ENCODE assay signal across 14 cellular contexts in genomic region chr21:34861302-34861701, GRCh38.
A peak's percentile ranks its signal among the peaks of the same experiment; 100 is the strongest.
DNase-seq lines count a peak whose midpoint lies in the region; ATAC-seq and TF ChIP-seq lines count a peak whose summit lies in the region.
"Had no signal": no experiment of that assay in that cellular context is flagged by ENCODE, and none has a peak within 500 bp of the region (broad histone marks: within the 10 kb centered on the region; RNA-seq: fewer than 3 reads in every experiment).

No MANE protein-coding gene starts in this region.

- no peak for ATAC-seq in stimulated activated naive B cell treated with anti-CD40 and anti-IgM and Interleukin-4, amounts not matched to agents 10 μg/mL and 1 μg/mL and 100 μg/mL, for 72 hours (replicated peaks)

- H2AFZ ChIP-seq in GM23248, result no peak overlapping the region

- peaks cover 25% of the 10 kb centered on the region for H3K36me3 Mint-ChIP-seq in activated naive CD4-positive, alpha-beta T cell treated with anti-CD3 and anti-CD28 coated beads, Interleukin-2, amount 50 U/mL, for 24 hours
- H3K36me3 Mint-ChIP-seq in activated naive CD4-positive, alpha-beta T cell treated with anti-CD3 and anti-CD28 coated beads, Interleukin-2, amount 10 ng/mL, durations not matched to agents 7 days and 5 days, result peaks cover 78% of the 10 kb centered on the region
- peaks cover 89 to 92% of the 10 kb centered on the region in 2 donors for H3K36me3 Mint-ChIP-seq in stimulated activated naive B cell treated with anti-CD40 and anti-IgM and Interleukin-4, amounts not matched to agents 10 μg/mL and 1 μg/mL and 100 μg/mL, for 72 hours

- no peaks in the 10 kb centered on the region for H3K9me3 Mint-ChIP-seq in activated naive CD4-positive, alpha-beta T cell treated with anti-CD3 and anti-CD28 coated beads, Interleukin-2, amount 50 U/mL, for 24 hours
- no peaks in the 10 kb centered on the region for H3K9me3 Mint-ChIP-seq in activated naive CD4-positive, alpha-beta T cell treated with anti-CD3 and anti-CD28 coated beads, Interleukin-2, amount 10 ng/mL, durations not matched to agents 7 days and 5 days
- no peaks in the 10 kb centered on the region for H3K9me3 Mint-ChIP-seq in stimulated activated naive B cell treated with anti-CD40 and anti-IgM and Interleukin-4, amounts not matched to agents 10 μg/mL and 1 μg/mL and 100 μg/mL, for 72 hours
- H3K9me3 Mint-ChIP-seq: CD4-positive, CD25-positive, alpha-beta regulatory T cell had no signal

- no peak overlapping the region for H3K4me3 Mint-ChIP-seq in activated naive CD4-positive, alpha-beta T cell treated with anti-CD3 and anti-CD28 coated beads, Interleukin-2, amount 50 U/mL, for 24 hours
- no peak overlapping the region for H3K4me3 Mint-ChIP-seq in activated naive CD4-positive, alpha-beta T cell treated with anti-CD3 and anti-CD28 coated beads, Interleukin-2, amount 10 ng/mL, durations not matched to agents 7 days and 5 days
- H3K4me3 Mint-ChIP-seq in stimulated activated naive B cell treated with anti-CD40 and anti-IgM and Interleukin-4, amounts not matched to agents 10 μg/mL and 1 μg/mL and 100 μg/mL, for 72 hours, result no peak overlapping the region
- H3K4me3 Mint-ChIP-seq: CD4-positive, CD25-positive, alpha-beta regulatory T cell had no signal

- in situ Hi-C loops in GM23248 (cut with MboI), result no loop called here

- H3K9ac ChIP-seq in GM23248, result no peak overlapping the region

- 92 to 94% methylated on average over 4 of the region's 4 CpGs for WGBS in GM23248 (ENCODE audit: low coverage in 1 of 2, low lambda C conversion rate in 2 of 2, missing lambda C conversion rate in 2 of 2), 2 experiments

- peaks cover 100% of the 10 kb centered on the region for H3K79me2 ChIP-seq in GM23248 (ENCODE audit: insufficient read depth)

- H3K36me3 ChIP-seq in GM23248 (ENCODE audit: low read depth) (peaks cover 95% of the 10 kb centered on the region), breast epithelium (no peaks in the 10 kb centered on the region)

- no peak for TF ChIP-seq POLR2A in breast epithelium (IDR thresholded peaks at IDR 0.05)

- H3K27ac ChIP-seq in GM23248 (peak overlapping the region; percentile 10), breast epithelium (peak overlapping the region; percentile 4 to 48)

- H3K4me3 ChIP-seq in GM23248 (no peak overlapping the region), breast epithelium (no peak overlapping the region)

- TF ChIP-seq CTCF in breast epithelium (IDR thresholded peaks at IDR 0.05), result no peak

- CTCF ChIA-PET in activated naive CD4-positive, alpha-beta T cell treated with anti-CD3 and anti-CD28 coated beads, Interleukin-2, amount 10 ng/mL, durations not matched to agents 7 days and 5 days (lab: Charles Lee), result no interaction called here

- H3K4me1 ChIP-seq in GM23248 (ENCODE audit: insufficient read depth), result peaks cover 51% of the 10 kb centered on the region
- no peaks in the 10 kb centered on the region for H3K4me1 ChIP-seq in breast epithelium

- peaks cover 96% of the 10 kb centered on the region for H3F3A ChIP-seq in GM23248 (ENCODE audit: insufficient read depth)

- H3K27me3 Mint-ChIP-seq in activated naive CD4-positive, alpha-beta T cell treated with anti-CD3 and anti-CD28 coated beads, Interleukin-2, amount 50 U/mL, for 24 hours, result no peaks in the 10 kb centered on the region
- no peaks in the 10 kb centered on the region for H3K27me3 Mint-ChIP-seq in activated naive CD4-positive, alpha-beta T cell treated with anti-CD3 and anti-CD28 coated beads, Interleukin-2, amount 10 ng/mL, durations not matched to agents 7 days and 5 days
- no peaks in the 10 kb centered on the region for H3K27me3 Mint-ChIP-seq in stimulated activated naive B cell treated with anti-CD40 and anti-IgM and Interleukin-4, amounts not matched to agents 10 μg/mL and 1 μg/mL and 100 μg/mL, for 72 hours
- H3K27me3 Mint-ChIP-seq: CD4-positive, CD25-positive, alpha-beta regulatory T cell had no signal

- peaks cover 57% of the 10 kb centered on the region for H3K4me1 Mint-ChIP-seq in activated naive CD4-positive, alpha-beta T cell treated with anti-CD3 and anti-CD28 coated beads, Interleukin-2, amount 50 U/mL, for 24 hours
- peaks cover 44% of the 10 kb centered on the region for H3K4me1 Mint-ChIP-seq in activated naive CD4-positive, alpha-beta T cell treated with anti-CD3 and anti-CD28 coated beads, Interleukin-2, amount 10 ng/mL, durations not matched to agents 7 days and 5 days
- H3K4me1 Mint-ChIP-seq in stimulated activated naive B cell treated with anti-CD40 and anti-IgM and Interleukin-4, amounts not matched to agents 10 μg/mL and 1 μg/mL and 100 μg/mL, for 72 hours, result peaks cover 67 to 96% of the 10 kb centered on the region in 2 donors

- DNase-seq in activated naive CD4-positive, alpha-beta T cell treated with anti-CD3 and anti-CD28 coated beads, Interleukin-2, amount 10 ng/mL, durations not matched to agents 7 days and 5 days, result no peak
- DNase-seq in GM23248 (no peak), breast epithelium (ENCODE audit: low spot score in 2 of 2) (no peak), GF-D8 (lab: John Stamatoyannopoulos, UW) (no peak), NCI-H1436 treated with DMSO at 0.1 percent for 48 hours (lab: John Stamatoyannopoulos, UW) (no peak)
- DNase-seq in stimulated activated naive B cell treated with anti-CD40 and anti-IgM and Interleukin-4, amounts not matched to agents 10 μg/mL and 1 μg/mL and 100 μg/mL, for 72 hours, result no peak
- DNase-seq: AML-193; CD4-positive, CD25-positive, alpha-beta regulatory T cell; NCI-H1417; NCI-H2029; NCI-H510A; NCI-H82; SHP77 had no signal

- H3K9me2 ChIP-seq in GM23248 (ENCODE audit: insufficient read depth), result no peaks in the 10 kb centered on the region

- H3K27me3 ChIP-seq in GM23248 (replicated peaks; ENCODE audit: insufficient read depth) (no peaks in the 10 kb centered on the region), breast epithelium (no peaks in the 10 kb centered on the region)

- H3K27ac Mint-ChIP-seq in activated naive CD4-positive, alpha-beta T cell treated with anti-CD3 and anti-CD28 coated beads, Interleukin-2, amount 50 U/mL, for 24 hours, result peak overlapping the region; percentile 57
- H3K27ac Mint-ChIP-seq in activated naive CD4-positive, alpha-beta T cell treated with anti-CD3 and anti-CD28 coated beads, Interleukin-2, amount 10 ng/mL, durations not matched to agents 7 days and 5 days, result no peak overlapping the region
- H3K27ac Mint-ChIP-seq in stimulated activated naive B cell treated with anti-CD40 and anti-IgM and Interleukin-4, amounts not matched to agents 10 μg/mL and 1 μg/mL and 100 μg/mL, for 72 hours, result peak overlapping the region; percentile 14

- H3K9me3 ChIP-seq in GM23248 (ENCODE audit: low read depth) (no peaks in the 10 kb centered on the region), breast epithelium (no peaks in the 10 kb centered on the region)

- intact Hi-C loops in breast epithelium (cut with DNase I; ENCODE audit: low total_unique reads), result no loop called here

- H3K4me2 ChIP-seq in GM23248 (ENCODE audit: unreplicated experiment), result no peak overlapping the region

- H4K20me1 ChIP-seq in GM23248 (ENCODE audit: insufficient read depth), result peaks cover 20% of the 10 kb centered on the region; the same call in 1 of the 2 replicates
